Comparison of ENCODE assay signal across 8 cellular contexts in genomic region chr11:21402274-21402673, GRCh38.
"Had no signal": no experiment of that assay in that cellular context is flagged by ENCODE, and none has a peak within 500 bp of the region (broad histone marks: within the 10 kb centered on the region; RNA-seq: fewer than 3 reads in every experiment).

No MANE protein-coding gene starts in this region.

- H3K4me1 ChIP-seq: HAP-1 had no signal

- H3K36me3 ChIP-seq: HAP-1 had no signal

- H3K4me3 Mint-ChIP-seq: HFFc6, IgD-negative memory B cell had no signal

- H3K4me1 Mint-ChIP-seq: IgD-negative memory B cell had no signal

- H3K27me3 Mint-ChIP-seq: IgD-negative memory B cell had no signal

- H3K4me3 ChIP-seq: HAP-1 had no signal

- DNase-seq: GOT3, H7, HFFc6, KG1 had no signal

- ATAC-seq: HCT116 had no signal

- H3K9me3 ChIP-seq: HAP-1 had no signal

- H3K27ac ChIP-seq: HL-60 had no signal

- H3K36me3 Mint-ChIP-seq: IgD-negative memory B cell had no signal

- H3K27ac Mint-ChIP-seq: HFFc6, IgD-negative memory B cell had no signal
